ENCODE assay signal across 19 cellular contexts in genomic region chr20:32365560-32365959, GRCh38. TPM values are rescaled to one million over a fixed set of nuclear protein-coding genes. Genes with fewer than 3 reads are reported as not detected.
DNase-seq lines count a peak whose midpoint lies in the region; ATAC-seq and TF ChIP-seq lines count a peak whose summit lies in the region.
"Had no signal": no experiment of that assay in that cellular context is flagged by ENCODE, and none has a peak within 500 bp of the region (broad histone marks: within the 10 kb centered on the region; RNA-seq: fewer than 3 reads in every experiment).

No MANE protein-coding gene starts in this region.

- no peaks in the 10 kb centered on the region for H3K9me3 ChIP-seq in CD8-positive, alpha-beta memory T cell (ENCODE audit: low read length)
- no peaks in the 10 kb centered on the region for H3K9me3 ChIP-seq in left lung
- H3K9me3 ChIP-seq: breast epithelium, thoracic aorta had no signal

- TF ChIP-seq CTCF in brain (conservative IDR thresholded peaks at IDR 0.05) (no peak), left lung (IDR thresholded peaks at IDR 0.05) (no peak)

- H3K4me1 Mint-ChIP-seq in CD8-positive, alpha-beta memory T cell: peaks cover 67 to 88% (median 85%) of the 10 kb centered on the region in 3 donors
- peaks cover 86% of the 10 kb centered on the region for H3K4me1 Mint-ChIP-seq in brain

- H3K36me3 ChIP-seq in CD8-positive, alpha-beta memory T cell (ENCODE audit: insufficient read depth, low read length): peaks cover 4% of the 10 kb centered on the region
- H3K36me3 ChIP-seq in left lung: peaks cover 0 to 15% of the 10 kb centered on the region in 2 donors
- H3K36me3 ChIP-seq: breast epithelium, thoracic aorta had no signal

- no peak overlapping the region for H3K27ac ChIP-seq in CD8-positive, alpha-beta memory T cell (ENCODE audit: low read depth, low read length)
- H3K27ac ChIP-seq in left lung: no peak overlapping the region
- H3K27ac ChIP-seq: breast epithelium, hepatocyte, KMS-11, thoracic aorta had no signal

- intact Hi-C loops in left lung (cut with DNase I): no loop called here

- H3K9me3 Mint-ChIP-seq in CD8-positive, alpha-beta memory T cell: no peaks in the 10 kb centered on the region
- no peaks in the 10 kb centered on the region for H3K9me3 Mint-ChIP-seq in brain
- H3K9me3 Mint-ChIP-seq: natural killer cell had no signal

- H3K4me3 ChIP-seq in CD8-positive, alpha-beta memory T cell (ENCODE audit: low read length): no peak overlapping the region
- H3K4me3 ChIP-seq in left lung: no peak overlapping the region
- H3K4me3 ChIP-seq: breast epithelium, hepatocyte, thoracic aorta had no signal

- POLR2A ChIA-PET in CD8-positive, alpha-beta memory T cell (lab: Charles Lee): interaction anchor here (0.6 kb wide), 3 partner anchors 9 to 153 kb away, joined by 3 to 5 read pairs (median 5); no protein-coding TSS in a partner anchor

- ATAC-seq in GM18867 (IDR thresholded peaks at IDR 0.05; ENCODE audit: unreplicated experiment): no peak
- ATAC-seq in HG03025 (IDR thresholded peaks at IDR 0.05; ENCODE audit: low FRiP score, unreplicated experiment): no peak
- no peak for ATAC-seq in HG03135 (IDR thresholded peaks at IDR 0.05; ENCODE audit: unreplicated experiment)
- no peak for ATAC-seq in left lung
- ATAC-seq: natural killer cell had no signal

- H3K4me1 ChIP-seq in CD8-positive, alpha-beta memory T cell (ENCODE audit: insufficient read depth, low read length): peaks cover 77% of the 10 kb centered on the region
- peaks cover 4 to 84% of the 10 kb centered on the region in 2 donors for H3K4me1 ChIP-seq in left lung

- H3K27me3 ChIP-seq in CD8-positive, alpha-beta memory T cell (ENCODE audit: insufficient read depth, low read length, poor library complexity, severe bottlenecking): no peaks in the 10 kb centered on the region
- no peaks in the 10 kb centered on the region for H3K27me3 ChIP-seq in left lung
- H3K27me3 ChIP-seq: breast epithelium, hepatocyte had no signal

- H3K27ac Mint-ChIP-seq in CD8-positive, alpha-beta memory T cell: peak overlapping the region in 6 of 8 donors; percentile 8 to 95 (median 42)
- H3K27ac Mint-ChIP-seq in brain: peak overlapping the region in 4 of 5 experiments; percentile 1 to 43 (median 18)

- peak overlapping the region in 3 of 7 donors; percentile 5 to 12 (median 9) for H3K4me3 Mint-ChIP-seq in CD8-positive, alpha-beta memory T cell
- peak overlapping the region in 3 of 5 experiments; percentile 6 to 14 (median 12) for H3K4me3 Mint-ChIP-seq in brain
- H3K4me3 Mint-ChIP-seq: natural killer cell had no signal

- H3K36me3 Mint-ChIP-seq in CD8-positive, alpha-beta memory T cell: peaks cover 0 to 37% (median 7%) of the 10 kb centered on the region in 3 donors
- H3K36me3 Mint-ChIP-seq in brain: peaks cover 32% of the 10 kb centered on the region
- H3K36me3 Mint-ChIP-seq: natural killer cell had no signal

- DNase-seq in Ammon's horn (ENCODE audit: low spot score): peak; percentile 56
- no peak for DNase-seq in CD8-positive, alpha-beta memory T cell
- DNase-seq in NCI-H524 treated with DMSO at 0.1 percent for 48 hours (lab: John Stamatoyannopoulos, UW): peak; percentile 78
- no peak for DNase-seq in left lung
- DNase-seq: GF-D8; natural killer cell; NCI-H1105; Right ventricle myocardium superior; small intestine; stimulated activated CD4-positive, alpha-beta T cell treated with anti-CD3 and anti-CD28 coated beads, Interleukin-4, amount 100 ng/mL, for 4 hours; stimulated activated CD8-positive, alpha-beta memory T cell treated with anti-CD3 and anti-CD28 coated beads, Interleukin-4, amount 100 ng/mL, for 48 hours had no signal

- CTCF ChIA-PET in CD8-positive, alpha-beta memory T cell (lab: Charles Lee): interaction anchor here (1.1 kb wide), 1 partner anchor 28 kb away, joined by 3 read pairs; no protein-coding TSS in a partner anchor

- H3K27me3 Mint-ChIP-seq in CD8-positive, alpha-beta memory T cell: no peaks in the 10 kb centered on the region
- no peaks in the 10 kb centered on the region for H3K27me3 Mint-ChIP-seq in brain

RNA-seq across cellular contexts. Expression of gene ASXL1, which starts 7.4 kb away (rescaled TPM):
- 100 to 1,000 TPM; 131 to 133 TPM for total RNA-seq in CD8-positive, alpha-beta memory T cell
- 19.8 TPM for polyA plus RNA-seq in CD8-positive, alpha-beta memory T cell
- polyA plus RNA-seq in brain (ENCODE audit: insufficient read depth, low read depth, low replicate concordance): 31.8 TPM
- 10 to 100 TPM; 51.1 to 69.2 TPM for total RNA-seq in left lung

Comparison
In these comparisons a context has a peak if more than half of its experiments do, and no peak if none do; other contexts are left out.
1. DNase-seq: peak in Ammon's horn (single experiment) and NCI-H524 treated with DMSO at 0.1 percent for 48 hours (single experiment); none in CD8-positive, alpha-beta memory T cell (0 of 5) and left lung (0 of 2).